ENCODE assay signal across 14 cellular contexts in genomic region chr2:10277293-10278028, GRCh38. TPM values are rescaled to one million over a fixed set of nuclear protein-coding genes. Genes with fewer than 3 reads are reported as not detected.
A peak's percentile ranks its signal among the peaks of the same experiment; 100 is the strongest.
DNase-seq lines count a peak whose midpoint lies in the region; ATAC-seq, FAIRE-seq and TF ChIP-seq lines count a peak whose summit lies in the region.
"Had no signal": no experiment of that assay in that cellular context is flagged by ENCODE, and none has a peak within 500 bp of the region (broad histone marks: within the 10 kb centered on the region; RNA-seq: fewer than 3 reads in every experiment).

No MANE protein-coding gene starts in this region.

- H3K27ac Mint-ChIP-seq in CD14-positive monocyte, result peak overlapping the region; percentile 93 to 97 (median 96)
- no peak overlapping the region for H3K27ac Mint-ChIP-seq in endodermal cell

- H3K9me3 ChIP-seq in SJSA1 (replicated peaks), result no peaks in the 10 kb centered on the region
- H3K9me3 ChIP-seq in HepG2 (ENCODE audit: low read length), result no peaks in the 10 kb centered on the region
- H3K9me3 ChIP-seq in endodermal cell (ENCODE audit: control insufficient read depth, low read length), result no peaks in the 10 kb centered on the region
- no peaks in the 10 kb centered on the region for H3K9me3 ChIP-seq in Karpas-422 (ENCODE audit: low read length)

- H3K36me3 ChIP-seq in SJSA1 (no peaks in the 10 kb centered on the region), HepG2 (replicated peaks in 1 of 2; ENCODE audit: control insufficient read depth in 1 of 2, insufficient read depth in 2 of 2, low read length in 2 of 2) (no peaks in the 10 kb centered on the region), endodermal cell (ENCODE audit: control insufficient read depth, insufficient read depth, low read length) (no peaks in the 10 kb centered on the region), Karpas-422 (ENCODE audit: insufficient read depth, low read length) (no peaks in the 10 kb centered on the region)
- H3K36me3 ChIP-seq: cardiac muscle cell had no signal

- TF ChIP-seq CTCF in CD14-positive monocyte (IDR thresholded peaks at IDR 0.05) (no peak), HepG2 (CRISPR knock-in tag; IDR thresholded peaks at IDR 0.05) (peak; percentile 49), endodermal cell (conservative IDR thresholded peaks at IDR 0.05) (no peak)

- POLR2A ChIA-PET in HepG2 (lab: Yijun Ruan, JAX), result interaction anchor here (1.0 to 4.0 kb wide), 17 partner anchors 7 to 434 kb away, joined by 3 to 105 read pairs (median 6); partner anchors contain the start of genes HPCAL1, ODC1 and TAF1B

- no peak overlapping the region for H3K4me3 Mint-ChIP-seq in CD14-positive monocyte
- H3K4me3 Mint-ChIP-seq in endodermal cell, result no peak overlapping the region

- peak overlapping the region; percentile 97 for H3K4me2 ChIP-seq in HepG2 (ENCODE audit: low read depth, low read length)
- no peak overlapping the region for H3K4me2 ChIP-seq in Karpas-422 (ENCODE audit: low read depth, low read length, poor library complexity, severe bottlenecking)

- H3K4me1 Mint-ChIP-seq in CD14-positive monocyte (peaks cover 40% of the 10 kb centered on the region), endodermal cell (no peaks in the 10 kb centered on the region)

- H3K27ac ChIP-seq in SJSA1 (peak overlapping the region; percentile 33; the same call in 1 of the 2 replicates), HepG2 (ENCODE audit: extremely low read length, insufficient read depth, low read length) (peak overlapping the region; percentile 69), endodermal cell (ENCODE audit: low read depth, low read length) (no peak overlapping the region), Karpas-422 (ENCODE audit: low read length) (no peak overlapping the region)
- H3K27ac ChIP-seq: cardiac muscle cell, SK-N-MC had no signal

- H3K36me3 Mint-ChIP-seq in CD14-positive monocyte, result peaks cover 0 to 3% of the 10 kb centered on the region in 2 donors
- no peaks in the 10 kb centered on the region for H3K36me3 Mint-ChIP-seq in endodermal cell (ENCODE audit: low read depth)

- H3K79me2 ChIP-seq in HepG2 (ENCODE audit: insufficient read depth, low read length) (no peaks in the 10 kb centered on the region), Karpas-422 (ENCODE audit: low read length) (no peaks in the 10 kb centered on the region)

- intact Hi-C loops in CD14-positive monocyte (cut with micrococcal nuclease), result loop anchor here in 1 of 2 donors (10.0 kb wide), 1 partner anchor 153 kb away; the partner anchor contains the start of gene RRM2
- intact Hi-C loops in HepG2 (cut with micrococcal nuclease; ENCODE audit: unreplicated experiment), result loop anchor here (1.0 to 10.0 kb wide), 3 partner anchors 7 to 153 kb away; partner anchors contain the start of gene RRM2
- intact Hi-C loops in sciatic nerve (cut with DNase I), result loop anchor here (10.0 kb wide), 1 partner anchor 127 kb away; no protein-coding TSS in a partner anchor

- H3K9me2 ChIP-seq in Karpas-422 (replicated peaks; ENCODE audit: insufficient read depth, low read length), result no peaks in the 10 kb centered on the region

- H3K4me3 ChIP-seq in SJSA1 (no peak overlapping the region), HepG2 (replicated peaks in 1 of 3; ENCODE audit: insufficient read depth in 1 of 3, low read depth in 2 of 3, low read length in 3 of 3) (peak overlapping the region; percentile 27 to 78 (median 52)), endodermal cell (ENCODE audit: low read length) (no peak overlapping the region), Karpas-422 (ENCODE audit: low read length) (no peak overlapping the region)
- H3K4me3 ChIP-seq: cardiac muscle cell, SK-N-MC had no signal

- H3K9ac ChIP-seq in HepG2 (ENCODE audit: insufficient read depth, low read depth, low read length) (peak overlapping the region; percentile 61), endodermal cell (ENCODE audit: extremely low read depth, low read length, poor library complexity, severe bottlenecking) (no peak overlapping the region), Karpas-422 (ENCODE audit: low read length) (no peak overlapping the region)

- no peak for TF ChIP-seq EP300 in HepG2 (IDR thresholded peaks at IDR 0.05; ENCODE audit: low read depth in 2 of 2, low read length in 2 of 2)
- no peak for TF ChIP-seq EP300 in HepG2 (CRISPR knock-in tag; IDR thresholded peaks at IDR 0.05; ENCODE audit: borderline replicate concordance)

- WGBS in HepG2 (ENCODE audit: low lambda C conversion rate), result 18% methylated on average over 26 of the region's 26 CpGs
- 91 to 98% methylated on average over 18 to 26 of the region's 26 CpGs for WGBS in endodermal cell (ENCODE audit: insufficient coverage in 1 of 2, insufficient read length in 1 of 2), 2 experiments

- DNase-seq in CD14-positive monocyte (ENCODE audit: low spot score), result no peak
- no peak for DNase-seq in SJSA1 (ENCODE audit: low read depth in 1 of 2, low spot score in 2 of 2)
- no peak for DNase-seq in HepG2 (ENCODE audit: low spot score)
- no peak for DNase-seq in sciatic nerve (ENCODE audit: low spot score)
- DNase-seq in endodermal cell, result no peak
- DNase-seq in Karpas-422, result no peak
- DNase-seq: activated naive CD4-positive, alpha-beta T cell; GOT3; NCI-H345; stimulated activated naive CD4-positive, alpha-beta T cell treated with Interleukin-2 at 50 U/mL for 16 hours had no signal

- CTCF ChIA-PET in HepG2 (lab: Yijun Ruan, JAX; ENCODE audit: low intra/inter-chr PET ratio, low total read pairs), result no interaction called here

- H3K27me3 Mint-ChIP-seq in CD14-positive monocyte (ENCODE audit: low read depth in 3 of 3), result peaks cover 0 to 3% (median 2%) of the 10 kb centered on the region in 3 donors
- peaks cover 2% of the 10 kb centered on the region for H3K27me3 Mint-ChIP-seq in endodermal cell (ENCODE audit: insufficient read depth)

- no peaks in the 10 kb centered on the region for H3K27me3 ChIP-seq in SJSA1 (replicated peaks)
- H3K27me3 ChIP-seq in HepG2 (ENCODE audit: control insufficient read depth in 1 of 2, insufficient read depth in 2 of 2, low read length in 2 of 2), result peaks cover 6 to 20% of the 10 kb centered on the region in 2 experiments; a peak in 4 of 5 replicates
- H3K27me3 ChIP-seq in endodermal cell (ENCODE audit: control insufficient read depth, insufficient read depth, low read length, poor library complexity, severe bottlenecking), result no peaks in the 10 kb centered on the region
- H3K27me3 ChIP-seq in Karpas-422 (ENCODE audit: low read length), result no peaks in the 10 kb centered on the region
- H3K27me3 ChIP-seq: cardiac muscle cell had no signal

- ATAC-seq in HepG2 (peak; percentile 72), sciatic nerve (peak; percentile 27), GM21367 (IDR thresholded peaks at IDR 0.05; ENCODE audit: unreplicated experiment) (no peak), GM18909 (IDR thresholded peaks at IDR 0.05; ENCODE audit: poor library complexity, unreplicated experiment) (no peak)

- peaks cover 24% of the 10 kb centered on the region for H3K4me1 ChIP-seq in SJSA1 (replicated peaks)
- H3K4me1 ChIP-seq in HepG2 (ENCODE audit: insufficient read depth, low read length), result peaks cover 42% of the 10 kb centered on the region
- no peaks in the 10 kb centered on the region for H3K4me1 ChIP-seq in endodermal cell (ENCODE audit: control insufficient read depth, insufficient read depth, low read length)
- no peaks in the 10 kb centered on the region for H3K4me1 ChIP-seq in Karpas-422 (ENCODE audit: low read length)

- in situ Hi-C loops in HepG2 (cut with HindIII; ENCODE audit: extremely low pct_ligation_motif_present, low pct_unique_long_range_greater_than_20kb), result no loop called here

- H2AFZ ChIP-seq in HepG2 (ENCODE audit: low read length), result peak overlapping the region; percentile 0
- no peak overlapping the region for H2AFZ ChIP-seq in Karpas-422 (ENCODE audit: low read length)

- TF ChIP-seq RAD21 in HepG2 (CRISPR knock-in tag; IDR thresholded peaks at IDR 0.05), result no peak

- H4K20me1 ChIP-seq in HepG2 (ENCODE audit: insufficient read depth, low read length), result no peaks in the 10 kb centered on the region
- no peaks in the 10 kb centered on the region for H4K20me1 ChIP-seq in Karpas-422 (ENCODE audit: insufficient read depth, low read depth, low read length)

- FAIRE-seq in HepG2 (lab: Jason Lieb, UNC), result no peak

- TF ChIP-seq POLR2A in HepG2 (IDR thresholded peaks at IDR 0.05; ENCODE audit: insufficient read depth in 1 of 2, low read depth in 2 of 2, low read length in 2 of 2), result no peak

- BruUV-seq in HepG2 (replicated peaks; lab: Mats Ljungman, UMichigan), result no TSS peak

- H3K9me3 Mint-ChIP-seq in CD14-positive monocyte (peaks cover 0 to 4% (median 0%) of the 10 kb centered on the region in 7 donors), endodermal cell (no peaks in the 10 kb centered on the region)

RNA-seq across cellular contexts. Expression of gene HPCAL1, which starts 25.2 kb away (rescaled TPM):
- polyA plus RNA-seq in CD14-positive monocyte, result 10 to 100 TPM; 98.0 to 99.5 TPM
- 56.8 and 60.3 TPM in 2 replicates for total RNA-seq in SJSA1 (2014; rRNA removed; shearing (Covaris generic))
- total RNA-seq in HepG2 (2016; rRNA removed; fragmentation: Illumina TruSeq; extraction: Trizol), result 23.3 and 29.9 TPM in 2 replicates
- total RNA-seq in HepG2 (2016; cell fraction: cytosol; rRNA removed; fragmentation: Illumina TruSeq; extraction: Trizol; ENCODE audit: low read depth), result 43.0 and 51.2 TPM in 2 replicates
- 21.4 and 28.1 TPM in 2 replicates for total RNA-seq in HepG2 (2016; cell fraction: insoluble cytoplasmic fraction; rRNA removed; fragmentation: Illumina TruSeq; extraction: Trizol)
- total RNA-seq in HepG2 (2016; cell fraction: membrane; rRNA removed; fragmentation: Illumina TruSeq; extraction: Trizol), result 50.7 and 67.7 TPM in 2 replicates
- total RNA-seq in HepG2 (2016; cell fraction: nucleus; rRNA removed; fragmentation: Illumina TruSeq; extraction: Trizol), result 12.9 and 16.1 TPM in 2 replicates
- 29.5 and 38.6 TPM in 2 replicates for polyA plus RNA-seq in HepG2 (2011; rRNA removed)
- 29.8 and 35.9 TPM in 2 replicates for polyA plus RNA-seq in HepG2 (2011; cell fraction: cytosol; rRNA removed)
- polyA plus RNA-seq in HepG2 (2011; cell fraction: nucleus; rRNA removed), result 54.3 and 60.0 TPM in 2 replicates
- polyA plus RNA-seq in HepG2 (2012), result 46.0 and 46.8 TPM in 2 replicates
- polyA plus RNA-seq in HepG2 (2016; cell fraction: cytosol; fragmentation: Illumina TruSeq; extraction: Trizol; ENCODE audit: low read depth), result 37.1 and 47.1 TPM in 2 replicates
- polyA plus RNA-seq in HepG2 (2016; cell fraction: insoluble cytoplasmic fraction; fragmentation: Illumina TruSeq; extraction: Trizol; ENCODE audit: low read depth), result 24.6 and 35.5 TPM in 2 replicates
- 54.6 and 65.1 TPM in 2 replicates for polyA plus RNA-seq in HepG2 (2016; cell fraction: membrane; fragmentation: Illumina TruSeq; extraction: Trizol; ENCODE audit: low read depth)
- polyA plus RNA-seq in HepG2 (2016; cell fraction: nucleus; fragmentation: Illumina TruSeq; extraction: Trizol; ENCODE audit: insufficient read depth, low read depth), result 30.3 and 35.7 TPM in 2 replicates
- 26.5 and 27.7 TPM in 2 replicates for polyA minus RNA-seq in HepG2 (2011; rRNA and poly(A)+ RNA removed; ENCODE audit: low replicate concordance)
- polyA minus RNA-seq in HepG2 (2011; cell fraction: cytosol; rRNA and poly(A)+ RNA removed), result 19.4 and 20.4 TPM in 2 replicates
- polyA minus RNA-seq in HepG2 (2011; cell fraction: nucleus; rRNA and poly(A)+ RNA removed), result 12.6 and 15.5 TPM in 2 replicates
- 31.7 TPM for total RNA-seq in sciatic nerve
- total RNA-seq in endodermal cell, result 1 to 10 TPM; 6.8 to 8.1 TPM
- 17.6 TPM for polyA plus RNA-seq in endodermal cell (2013, experiment 1 of 2)
- 14.0 TPM for polyA plus RNA-seq in endodermal cell (2013, experiment 2 of 2)
- total RNA-seq in Karpas-422 (2014; rRNA removed; shearing (Covaris generic); ENCODE audit: low replicate concordance), result 5.0 and 6.6 TPM in 2 replicates

Comparison
In these comparisons a context has a peak if more than half of its experiments do, and no peak if none do; other contexts are left out.
1. H3K27ac ChIP-seq: peak in SJSA1 (single experiment) and HepG2 (single experiment); none in endodermal cell (single experiment) and Karpas-422 (single experiment).
2. H3K4me3 ChIP-seq: peak in HepG2 (3 of 3); none in SJSA1 (single experiment), endodermal cell (single experiment) and Karpas-422 (single experiment).
3. ATAC-seq: peak in HepG2 (single experiment) and sciatic nerve (single experiment); none in GM21367 (single experiment) and GM18909 (single experiment).